13 cellular contexts compared by ENCODE assay signal in the genomic region with DNA sequence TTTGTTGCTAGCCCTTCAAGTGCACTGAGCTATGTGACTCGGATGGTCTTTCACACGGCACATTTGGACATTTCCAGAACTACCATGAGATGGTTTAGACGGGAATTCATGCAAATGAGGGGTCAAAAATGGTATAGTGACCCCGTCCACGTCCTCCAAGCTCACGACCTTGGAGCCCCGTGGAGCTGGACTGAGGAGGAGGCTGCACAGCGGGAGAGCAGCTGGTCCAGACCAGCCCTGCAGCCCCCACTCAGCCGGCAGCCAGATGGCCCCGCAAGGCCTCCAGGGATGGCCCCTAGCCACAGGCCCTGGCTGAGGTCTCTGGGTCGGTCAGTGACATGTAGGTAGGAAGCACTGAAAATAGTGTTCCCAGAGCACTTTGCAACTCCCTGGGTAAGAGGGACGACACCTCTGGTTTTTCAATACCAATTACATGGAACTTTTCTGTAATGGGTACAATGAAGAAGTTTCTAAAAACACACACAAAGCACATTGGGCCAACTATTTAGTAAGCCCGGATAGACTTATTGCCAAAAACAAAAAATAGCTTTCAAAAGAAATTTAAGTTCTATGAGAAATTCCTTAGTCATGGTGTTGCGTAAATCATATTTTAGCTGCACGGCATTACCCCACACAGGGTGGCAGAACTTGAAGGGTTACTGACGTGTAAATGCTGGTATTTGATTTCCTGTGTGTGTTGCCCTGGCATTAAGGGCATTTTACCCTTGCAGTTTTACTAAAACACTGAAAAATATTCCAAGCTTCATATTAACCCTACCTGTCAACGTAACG.
A peak's percentile ranks its signal among the peaks of the same experiment; 100 is the strongest.
DNase-seq lines count a peak whose midpoint lies in the region; ATAC-seq, FAIRE-seq and TF ChIP-seq lines count a peak whose summit lies in the region.
"Had no signal": no experiment of that assay in that cellular context is flagged by ENCODE, and none has a peak within 500 bp of the region (broad histone marks: within the 10 kb centered on the region; RNA-seq: fewer than 3 reads in every experiment).

No MANE protein-coding gene starts in this region.

- DNase-seq in MCF 10A (ENCODE audit: unreplicated experiment) (peak; percentile 91), breast epithelium (ENCODE audit: low spot score in 2 of 2) (no peak), amniotic epithelial cell (ENCODE audit: low read depth) (peak; percentile 54), left ventricle myocardium superior (peak; percentile 50), vagina (ENCODE audit: extremely low spot score in 2 of 2) (peak; percentile 58 to 81), frontal cortex (ENCODE audit: low spot score in 2 of 2) (no peak), GOT3 (lab: John Stamatoyannopoulos, UW) (no peak)
- DNase-seq in activated naive CD4-positive, alpha-beta T cell treated with anti-CD3 and anti-CD28 coated beads, Interleukin-2, amount 50 U/mL, for 72 hours (ENCODE audit: low spot score in 2 of 2): no peak
- DNase-seq: activated CD4-positive, alpha-beta memory T cell treated with anti-CD3 and anti-CD28 coated beads, Interleukin-2, amount 10 ng/mL, durations not matched to agents 7 days and 5 days; NCI-H345; posterior cingulate gyrus had no signal

- H3K27me3 ChIP-seq in breast epithelium (no peaks in the 10 kb centered on the region), vagina (no peaks in the 10 kb centered on the region)
- H3K27me3 ChIP-seq: adrenal gland, tibial nerve had no signal

- POLR2A ChIA-PET in MCF 10A (lab: Yijun Ruan, JAX): interaction anchor here (0.6 to 2.0 kb wide), 15 partner anchors 10 to 394 kb away, joined by 3 to 38 read pairs (median 3); a partner anchor contains a TSS

- peaks cover 4% of the 10 kb centered on the region for H3K36me3 ChIP-seq in breast epithelium
- H3K36me3 ChIP-seq in vagina: peaks cover 0 to 36% of the 10 kb centered on the region in 2 donors

- no peak overlapping the region for H3K4me3 Mint-ChIP-seq in MCF 10A (ENCODE audit: unreplicated experiment)
- H3K4me3 Mint-ChIP-seq: activated CD4-positive, alpha-beta memory T cell treated with anti-CD3 and anti-CD28 coated beads, Interleukin-2, amount 10 ng/mL, durations not matched to agents 7 days and 5 days had no signal

- CTCF ChIA-PET in MCF 10A (lab: Yijun Ruan, JAX): interaction anchor here (0.6 to 3.2 kb wide), 15 partner anchors 9 to 502 kb away, joined by 3 to 15 read pairs (median 3); no protein-coding TSS in a partner anchor

- H3K27ac ChIP-seq in breast epithelium (peak overlapping the region in 1 of 2 donors; percentile 66), vagina (no peak overlapping the region)
- H3K27ac ChIP-seq: adrenal gland had no signal

- no peaks in the 10 kb centered on the region for H3K9me3 Mint-ChIP-seq in MCF 10A (ENCODE audit: unreplicated experiment)
- no peaks in the 10 kb centered on the region for H3K9me3 Mint-ChIP-seq in activated naive CD4-positive, alpha-beta T cell treated with anti-CD3 and anti-CD28 coated beads, Interleukin-2, amount 50 U/mL, for 72 hours
- H3K9me3 Mint-ChIP-seq: activated CD4-positive, alpha-beta memory T cell treated with anti-CD3 and anti-CD28 coated beads, Interleukin-2, amount 10 ng/mL, durations not matched to agents 7 days and 5 days had no signal

- TF ChIP-seq CTCF in MCF 10A (IDR thresholded peaks at IDR 0.05; ENCODE audit: unreplicated experiment) (no peak), breast epithelium (IDR thresholded peaks at IDR 0.05) (no peak), vagina (IDR thresholded peaks at IDR 0.05) (no peak)

- no peak overlapping the region for H3K4me3 ChIP-seq in breast epithelium
- H3K4me3 ChIP-seq in vagina: no peak overlapping the region
- H3K4me3 ChIP-seq: adrenal gland, tibial nerve had no signal

- H3K27ac Mint-ChIP-seq in MCF 10A (ENCODE audit: low read depth, unreplicated experiment): peak overlapping the region; percentile 46
- H3K27ac Mint-ChIP-seq in activated naive CD4-positive, alpha-beta T cell treated with anti-CD3 and anti-CD28 coated beads, Interleukin-2, amount 50 U/mL, for 72 hours: no peak overlapping the region
- H3K27ac Mint-ChIP-seq: activated CD4-positive, alpha-beta memory T cell treated with anti-CD3 and anti-CD28 coated beads, Interleukin-2, amount 10 ng/mL, durations not matched to agents 7 days and 5 days had no signal

- peak; percentile 22 for ATAC-seq in left ventricle myocardium superior
- no peak for ATAC-seq in activated naive CD4-positive, alpha-beta T cell treated with anti-CD3 and anti-CD28 coated beads, Interleukin-2, amount 50 U/mL, for 72 hours

- FAIRE-seq in frontal cortex (lab: Jason Lieb, UNC): no peak

- H3K9me3 ChIP-seq in breast epithelium (no peaks in the 10 kb centered on the region), vagina (no peaks in the 10 kb centered on the region)
- H3K9me3 ChIP-seq: adrenal gland, tibial nerve had no signal

- TF ChIP-seq POLR2A in breast epithelium (IDR thresholded peaks at IDR 0.05) (no peak), vagina (IDR thresholded peaks at IDR 0.05) (no peak)

- H3K4me1 ChIP-seq in breast epithelium (no peaks in the 10 kb centered on the region), vagina (peaks cover 5% of the 10 kb centered on the region)
- H3K4me1 ChIP-seq: adrenal gland had no signal

- H3K36me3 Mint-ChIP-seq in MCF 10A (ENCODE audit: insufficient read depth, unreplicated experiment): peaks cover 65% of the 10 kb centered on the region
- H3K36me3 Mint-ChIP-seq in activated naive CD4-positive, alpha-beta T cell treated with anti-CD3 and anti-CD28 coated beads, Interleukin-2, amount 50 U/mL, for 72 hours: no peaks in the 10 kb centered on the region

- BruUV-seq in MCF 10A (replicated peaks; lab: Mats Ljungman, UMichigan): no TSS peak

- H3K27me3 Mint-ChIP-seq in MCF 10A (ENCODE audit: insufficient read depth, unreplicated experiment): no peaks in the 10 kb centered on the region
- H3K27me3 Mint-ChIP-seq: activated CD4-positive, alpha-beta memory T cell treated with anti-CD3 and anti-CD28 coated beads, Interleukin-2, amount 10 ng/mL, durations not matched to agents 7 days and 5 days had no signal

- intact Hi-C loops in MCF 10A (cut with micrococcal nuclease): loop anchor here (1.0 kb wide), 2 partner anchors 23 to 75 kb away; no protein-coding TSS in a partner anchor
- intact Hi-C loops in breast epithelium (cut with DNase I; ENCODE audit: low total_unique reads): no loop called here
- intact Hi-C loops in left ventricle myocardium superior (cut with micrococcal nuclease): no loop called here
- intact Hi-C loops in vagina (cut with DNase I): no loop called here

- peaks cover 15% of the 10 kb centered on the region for H3K4me1 Mint-ChIP-seq in MCF 10A (ENCODE audit: insufficient read depth, unreplicated experiment)

Comparison
In these comparisons a context has a peak if more than half of its experiments do, and no peak if none do; other contexts are left out.
1. DNase-seq: peak in MCF 10A (single experiment), amniotic epithelial cell (single experiment), left ventricle myocardium superior (single experiment) and vagina (2 of 2); none in breast epithelium (0 of 2), frontal cortex (0 of 2), GOT3 (single experiment) and activated naive CD4-positive, alpha-beta T cell treated with anti-CD3 and anti-CD28 coated beads, Interleukin-2, amount 50 U/mL, for 72 hours (0 of 2).